20 cellular contexts compared by ENCODE assay signal in the genomic region with DNA sequence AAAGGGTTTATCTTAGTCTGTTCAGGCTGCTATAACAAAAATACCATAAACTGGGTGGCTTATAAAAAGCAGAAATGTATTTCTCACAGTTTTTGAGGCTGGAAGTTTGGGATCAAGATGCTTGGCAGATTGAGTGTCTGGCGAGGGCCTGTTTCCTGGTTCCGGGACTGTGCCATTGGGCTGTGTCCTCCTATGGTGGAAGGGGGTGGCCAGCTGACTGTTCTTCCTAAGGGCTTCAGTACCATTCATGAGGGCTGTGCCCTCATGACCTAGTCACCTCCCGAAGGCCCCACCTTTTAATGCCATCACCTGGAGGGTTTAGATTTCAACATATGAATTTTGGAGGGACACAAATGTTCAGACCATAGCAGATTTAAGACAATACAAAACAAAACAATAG.
"Had no signal": no experiment of that assay in that cellular context is flagged by ENCODE, and none has a peak within 500 bp of the region (broad histone marks: within the 10 kb centered on the region; RNA-seq: fewer than 3 reads in every experiment).

No MANE protein-coding gene starts in this region.

- DNase-seq: activated CD4-positive, alpha-beta memory T cell treated with anti-CD3 and anti-CD28 coated beads for 36 hours; activated CD4-positive, alpha-beta T cell treated with anti-CD3 and anti-CD28 coated beads for 48 hours; activated gamma-delta T cell treated with Interleukin-2 at 50 U/mL for 16 hours; amygdala; colonic mucosa; dorsolateral prefrontal cortex; effector memory CD8-positive, alpha-beta T cell; heart right ventricle; lower lobe of right lung; naive thymus-derived CD8-positive, alpha-beta T cell; retina; sigmoid colon; stimulated activated CD4-positive, alpha-beta T cell treated with anti-CD3 and anti-CD28 coated beads, Interleukin-2, amount 100 ng/mL, for 48 hours; stimulated activated CD8-positive, alpha-beta memory T cell treated with anti-CD3 and anti-CD28 coated beads, Interleukin-4, amount 100 ng/mL, for 48 hours; stimulated activated naive CD4-positive, alpha-beta T cell treated with Interleukin-2 at 50 U/mL for 16 hours; upper lobe of left lung had no signal

- H3K27me3 Mint-ChIP-seq: activated CD4-positive, alpha-beta memory T cell treated with anti-CD3 and anti-CD28 coated beads for 36 hours; activated naive CD8-positive, alpha-beta T cell; effector memory CD8-positive, alpha-beta T cell; naive thymus-derived CD8-positive, alpha-beta T cell had no signal

- H3K9me3 ChIP-seq: colonic mucosa, lower lobe of right lung, sigmoid colon, upper lobe of left lung had no signal

- H3K4me3 ChIP-seq: colonic mucosa, dorsolateral prefrontal cortex, heart right ventricle, lower lobe of right lung, sigmoid colon, upper lobe of left lung had no signal

- H3K36me3 ChIP-seq: colonic mucosa, heart right ventricle, lower lobe of right lung, sigmoid colon, upper lobe of left lung had no signal

- H3K4me3 Mint-ChIP-seq: activated CD4-positive, alpha-beta memory T cell treated with anti-CD3 and anti-CD28 coated beads for 36 hours; activated T-helper 1 cell treated with anti-CD3 and anti-CD28 coated beads, Interleukin-12 subunit alpha, Interleukin-12 subunit beta, Interleukin-2, Interleukin-4 antibody, amounts not matched to agents 30 ng/mL and 10 ng/mL and 1 ng/mL, durations not matched to agents 14 hours and 24 hours and 36 hours; effector memory CD8-positive, alpha-beta T cell; T-helper 1 cell treated with Interleukin-12 subunit alpha and Interleukin-12 subunit beta and Interleukin-4 antibody, amounts not matched to agents 30 μg/mL and 1 μg/mL, for 36 hours had no signal

- ATAC-seq: effector memory CD8-positive, alpha-beta T cell; heart right ventricle; left lobe of liver; lower lobe of right lung; naive thymus-derived CD8-positive, alpha-beta T cell had no signal

- H3K27me3 ChIP-seq: colonic mucosa, dorsolateral prefrontal cortex, heart right ventricle, sigmoid colon, upper lobe of left lung had no signal

- H3K27ac ChIP-seq: colonic mucosa, dorsolateral prefrontal cortex, heart right ventricle, lower lobe of right lung, sigmoid colon had no signal

- H3K36me3 Mint-ChIP-seq: activated CD4-positive, alpha-beta memory T cell treated with anti-CD3 and anti-CD28 coated beads for 36 hours had no signal

- H3K4me1 ChIP-seq: colonic mucosa had no signal

- H3K27ac Mint-ChIP-seq: activated CD4-positive, alpha-beta memory T cell treated with anti-CD3 and anti-CD28 coated beads for 36 hours; activated T-helper 1 cell treated with anti-CD3 and anti-CD28 coated beads, Interleukin-12 subunit alpha, Interleukin-12 subunit beta, Interleukin-2, Interleukin-4 antibody, amounts not matched to agents 30 ng/mL and 10 ng/mL and 1 ng/mL, durations not matched to agents 14 hours and 24 hours and 36 hours; T-helper 1 cell treated with Interleukin-12 subunit alpha and Interleukin-12 subunit beta and Interleukin-4 antibody, amounts not matched to agents 30 μg/mL and 1 μg/mL, for 36 hours had no signal

- H3K9me3 Mint-ChIP-seq: activated CD4-positive, alpha-beta memory T cell treated with anti-CD3 and anti-CD28 coated beads for 36 hours; activated T-helper 1 cell treated with anti-CD3 and anti-CD28 coated beads, Interleukin-12 subunit alpha, Interleukin-12 subunit beta, Interleukin-2, Interleukin-4 antibody, amounts not matched to agents 30 ng/mL and 10 ng/mL and 1 ng/mL, durations not matched to agents 14 hours and 24 hours and 36 hours; effector memory CD8-positive, alpha-beta T cell; naive thymus-derived CD8-positive, alpha-beta T cell; T-helper 1 cell treated with Interleukin-12 subunit alpha and Interleukin-12 subunit beta and Interleukin-4 antibody, amounts not matched to agents 30 μg/mL and 1 μg/mL, for 36 hours had no signal
